Comparison of ENCODE assay signal across 29 cellular contexts in the genomic region with DNA sequence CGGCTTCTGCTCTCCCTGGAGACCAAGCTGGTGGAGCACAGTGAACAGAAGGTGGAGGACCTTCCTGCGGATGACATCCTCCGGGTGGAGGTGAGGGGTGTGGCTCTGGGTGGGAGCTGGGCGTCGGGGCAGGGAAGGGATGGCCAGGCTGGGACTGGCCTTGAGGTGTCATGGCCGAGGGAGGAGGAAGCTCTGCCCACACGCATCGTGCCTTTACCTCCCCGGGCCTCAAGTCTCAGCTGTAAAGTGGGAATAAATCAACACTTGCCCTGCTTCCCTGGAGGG.
"Had no signal": no experiment of that assay in that cellular context is flagged by ENCODE, and none has a peak within 500 bp of the region (broad histone marks: within the 10 kb centered on the region; RNA-seq: fewer than 3 reads in every experiment).

No MANE protein-coding gene starts in this region.

- FAIRE-seq: TTC549 had no signal

- H3K4me3 ChIP-seq: esophagus muscularis mucosa, heart right ventricle, neural progenitor cell, skin epidermis, vagina had no signal

- ATAC-seq: activated CD4-positive, CD25-positive, alpha-beta regulatory T cell treated with anti-CD3 and anti-CD28 coated beads, Interleukin-2, amount 50 U/mL, for 24 hours; activated naive CD8-positive, alpha-beta T cell treated with anti-CD3 and anti-CD28 coated beads, Interleukin-2, amount 50 U/mL, for 24 hours; foreskin keratinocyte; heart right ventricle; naive thymus-derived CD4-positive, alpha-beta T cell; right cardiac atrium had no signal

- H3K4me2 ChIP-seq: neural progenitor cell had no signal

- H3K9me3 Mint-ChIP-seq: activated naive CD4-positive, alpha-beta T cell treated with anti-CD3 and anti-CD28 coated beads, Interleukin-2, amount 50 U/mL, for 24 hours; activated naive CD8-positive, alpha-beta T cell treated with anti-CD3 and anti-CD28 coated beads, Interleukin-2, amount 50 U/mL, for 24 hours; dendritic cell treated with granulocyte-macrophage colony-stimulating factor and Interleukin-4, amounts not matched to agents 40 ng/mL and 50 ng/mL, for 4 days; memory B cell; naive thymus-derived CD4-positive, alpha-beta T cell; neural progenitor cell; stimulated activated naive CD8-positive, alpha-beta T cell treated with anti-CD3 and anti-CD28 coated beads, Interleukin-15, Interleukin-2, amounts not matched to agents 100 ng/mL and 50 ng/mL, for 24 hours; type B pancreatic cell had no signal

- H3K27ac Mint-ChIP-seq: activated naive CD4-positive, alpha-beta T cell treated with anti-CD3 and anti-CD28 coated beads, Interleukin-2, amount 50 U/mL, for 24 hours; activated naive CD8-positive, alpha-beta T cell treated with anti-CD3 and anti-CD28 coated beads, Interleukin-2, amount 50 U/mL, for 24 hours; dendritic cell treated with granulocyte-macrophage colony-stimulating factor and Interleukin-4, amounts not matched to agents 40 ng/mL and 50 ng/mL, for 4 days; endodermal cell; memory B cell; naive thymus-derived CD4-positive, alpha-beta T cell; neural progenitor cell; stimulated activated naive CD8-positive, alpha-beta T cell treated with anti-CD3 and anti-CD28 coated beads, Interleukin-15, Interleukin-2, amounts not matched to agents 100 ng/mL and 50 ng/mL, for 24 hours; type B pancreatic cell had no signal

- H2AFZ ChIP-seq: neural progenitor cell had no signal

- H3K27me3 ChIP-seq: esophagus muscularis mucosa, heart right ventricle, neural progenitor cell, vagina had no signal

- H3K4me1 ChIP-seq: esophagus muscularis mucosa, foreskin keratinocyte, heart right ventricle, neural progenitor cell had no signal

- H3K36me3 Mint-ChIP-seq: activated naive CD4-positive, alpha-beta T cell treated with anti-CD3 and anti-CD28 coated beads, Interleukin-2, amount 50 U/mL, for 24 hours; memory B cell; naive thymus-derived CD4-positive, alpha-beta T cell; neural progenitor cell; type B pancreatic cell had no signal

- H3K9me3 ChIP-seq: esophagus muscularis mucosa, heart right ventricle, vagina had no signal

- H3K27me3 Mint-ChIP-seq: activated naive CD4-positive, alpha-beta T cell treated with anti-CD3 and anti-CD28 coated beads, Interleukin-2, amount 50 U/mL, for 24 hours; activated naive CD8-positive, alpha-beta T cell treated with anti-CD3 and anti-CD28 coated beads, Interleukin-2, amount 50 U/mL, for 24 hours; dendritic cell treated with granulocyte-macrophage colony-stimulating factor and Interleukin-4, amounts not matched to agents 40 ng/mL and 50 ng/mL, for 4 days had no signal

- H3K36me3 ChIP-seq: neural progenitor cell, vagina had no signal

- H3K9ac ChIP-seq: neural progenitor cell had no signal

- DNase-seq: activated CD4-positive, alpha-beta T cell treated with anti-CD3 and anti-CD28 coated beads for 48 hours; activated CD4-positive, alpha-beta T cell treated with anti-CD3 and anti-CD28 coated beads, Interleukin-2, amount 50 U/mL, for 48 hours; activated CD8-positive, alpha-beta memory T cell treated with anti-CD3 and anti-CD28 coated beads for 24 hours; activated gamma-delta T cell treated with Interleukin-2 at 50 U/mL for 16 hours; activated naive CD8-positive, alpha-beta T cell treated with anti-CD3 and anti-CD28 coated beads, Interleukin-2, amount 50 U/mL, for 24 hours; amygdala; central memory CD4-positive, alpha-beta T cell; endodermal cell; foreskin keratinocyte; heart right ventricle; midbrain; naive thymus-derived CD4-positive, alpha-beta T cell; stimulated activated CD4-positive, alpha-beta T cell treated with anti-CD3 and anti-CD28 coated beads, Interleukin-12 subunit alpha, Interleukin-12 subunit beta, amount 100 ng/mL, for 4 hours; stimulated activated CD4-positive, alpha-beta T cell treated with anti-CD3 and anti-CD28 coated beads, Interleukin-4, amount 100 ng/mL, for 1 hour; substantia nigra; T-helper 9 cell had no signal

- H3K4me3 Mint-ChIP-seq: activated naive CD4-positive, alpha-beta T cell treated with anti-CD3 and anti-CD28 coated beads, Interleukin-2, amount 50 U/mL, for 24 hours; activated naive CD8-positive, alpha-beta T cell treated with anti-CD3 and anti-CD28 coated beads, Interleukin-2, amount 50 U/mL, for 24 hours; dendritic cell treated with granulocyte-macrophage colony-stimulating factor and Interleukin-4, amounts not matched to agents 40 ng/mL and 50 ng/mL, for 4 days; endodermal cell; memory B cell; naive thymus-derived CD4-positive, alpha-beta T cell; neural progenitor cell; stimulated activated naive CD8-positive, alpha-beta T cell treated with anti-CD3 and anti-CD28 coated beads, Interleukin-15, Interleukin-2, amounts not matched to agents 100 ng/mL and 50 ng/mL, for 24 hours; type B pancreatic cell had no signal

- H3K27ac ChIP-seq: esophagus muscularis mucosa, foreskin keratinocyte, heart right ventricle, neural progenitor cell, skin epidermis, vagina, VCaP had no signal

- H3K4me1 Mint-ChIP-seq: activated naive CD4-positive, alpha-beta T cell treated with anti-CD3 and anti-CD28 coated beads, Interleukin-2, amount 50 U/mL, for 24 hours; activated naive CD8-positive, alpha-beta T cell treated with anti-CD3 and anti-CD28 coated beads, Interleukin-2, amount 50 U/mL, for 24 hours; endodermal cell; memory B cell had no signal
